Comparison of ENCODE assay signal across 10 cellular contexts in the genomic region with DNA sequence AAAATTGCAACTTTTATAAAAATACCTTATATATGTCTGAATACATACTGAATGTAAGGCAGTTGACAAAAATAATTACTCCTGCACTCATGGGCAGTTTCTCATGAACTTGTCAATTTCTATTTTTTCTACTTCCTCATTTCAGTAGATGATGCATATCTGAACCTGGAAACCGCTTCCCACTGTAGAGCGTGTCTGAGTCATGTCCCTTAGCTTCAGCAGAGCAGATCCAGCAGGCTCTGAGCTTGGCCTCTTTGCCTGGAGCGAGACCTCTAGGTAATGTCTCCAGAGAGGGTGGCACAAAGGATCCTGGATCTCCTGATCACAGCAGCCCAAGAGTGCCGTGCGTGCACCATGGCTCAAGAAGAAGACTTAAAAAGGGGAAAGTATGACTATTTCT. TPM values are rescaled to one million over a fixed set of nuclear protein-coding genes. Genes with fewer than 3 reads are reported as not detected.
DNase-seq lines count a peak whose midpoint lies in the region; ATAC-seq, FAIRE-seq and TF ChIP-seq lines count a peak whose summit lies in the region.
"Not testable (repeated sequence)": the region's sequence is repeated elsewhere in the genome, so short reads cannot be mapped to it uniquely, and the experiment has no call there.
"Had no signal": no experiment of that assay in that cellular context is flagged by ENCODE, and none has a peak within 500 bp of the region (broad histone marks: within the 10 kb centered on the region; RNA-seq: fewer than 3 reads in every experiment).

No MANE protein-coding gene starts in this region.

- not testable (repeated sequence) for H3K9ac ChIP-seq in K562 (ENCODE audit: insufficient read depth in 1 of 2, low read depth in 2 of 2, low read length in 2 of 2)

- not testable (repeated sequence) for H3K9me1 ChIP-seq in K562 (ENCODE audit: control insufficient read depth, insufficient read depth, low read length)

- H3K27me3 ChIP-seq in GM06990 (replicated peaks; ENCODE audit: control insufficient read depth, insufficient read depth, low read length); K562 (ENCODE audit: control insufficient read depth in 2 of 2, insufficient read depth in 2 of 2, low read length in 2 of 2): not testable (repeated sequence)

- CTCF ChIA-PET in K562 (lab: Yijun Ruan, JAX; ENCODE audit: low intra/inter-chr PET ratio) = not testable (repeated sequence)

- POLR2A ChIA-PET in K562 (lab: Yijun Ruan, JAX) = not testable (repeated sequence)

- TF ChIP-seq CTCF in GM06990 (IDR thresholded peaks at IDR 0.05; ENCODE audit: insufficient read depth, low read length, poor library complexity, severe bottlenecking); K562 (IDR thresholded peaks at IDR 0.05 in 2 of 3, conservative IDR thresholded peaks at IDR 0.05 in 1 of 3; ENCODE audit: insufficient read depth in 2 of 3, low read depth in 1 of 3, low read length in 3 of 3): not testable (repeated sequence)

- not testable (repeated sequence) for H3K36me3 ChIP-seq in GM06990 (ENCODE audit: control insufficient read depth, insufficient read depth, low read length); K562 (ENCODE audit: control insufficient read depth, insufficient read depth, low read length)

- not testable (repeated sequence) for TF ChIP-seq EP300 in K562 (IDR thresholded peaks at IDR 0.05; ENCODE audit: low read length)

- not testable (repeated sequence) for H3K4me1 Mint-ChIP-seq in IgD-negative memory B cell

- in situ Hi-C loops in K562 (cut with MboI) = loop anchor here (5.0 kb wide), 1 partner anchor 1573 kb away; no protein-coding TSS in a partner anchor

- H3K36me3 Mint-ChIP-seq in IgD-negative memory B cell = not testable (repeated sequence)

- not testable (repeated sequence) for H3K9me3 ChIP-seq in K562 (replicated peaks; ENCODE audit: control insufficient read depth, insufficient read depth, low read depth, low read length)

- DNase-seq in GM06990 (ENCODE audit: extremely low read depth, insufficient read length) (peak; percentile 18), SKM-1 (lab: John Stamatoyannopoulos, UW; ENCODE audit: unreplicated experiment) (peak; percentile 31), K562 (ENCODE audit: extremely low read depth in 1 of 4, low spot score in 3 of 4) (peak in 2 of 4 experiments; percentile 11 to 59)
- not testable (repeated sequence) for DNase-seq in sciatic nerve (ENCODE audit: low spot score)

- intact Hi-C loops in K562 (cut with micrococcal nuclease); sciatic nerve (cut with DNase I): not testable (repeated sequence)

- peak overlapping the region in 1 of 4 donors; percentile 10 for H3K4me3 Mint-ChIP-seq in IgD-negative memory B cell

- 2% methylated on average over 3 of the region's 5 CpGs for WGBS in K562 (ENCODE audit: insufficient coverage, low coverage, missing lambda C conversion rate)

- ATAC-seq in GM19035 (IDR thresholded peaks at IDR 0.05; ENCODE audit: unreplicated experiment) (peak; percentile 99), GM21723 (IDR thresholded peaks at IDR 0.05; ENCODE audit: unreplicated experiment) (peak; percentile 98), HG03064 (IDR thresholded peaks at IDR 0.05; ENCODE audit: low read depth, unreplicated experiment) (peak; percentile 95), K562 (peak; percentile 99), sciatic nerve (peak; percentile 30)

- peak overlapping the region; percentile 53 for H2AFZ ChIP-seq in K562 (ENCODE audit: low read depth, low read length)

- H3K9me3 Mint-ChIP-seq in IgD-negative memory B cell = not testable (repeated sequence)

- not testable (repeated sequence) for BruUV-seq in K562 (replicated peaks; lab: Mats Ljungman, UMichigan)

- H3K4me3 ChIP-seq in GM06990 (replicated peaks; ENCODE audit: low read depth, low read length); K562: not testable (repeated sequence)

- not testable (repeated sequence) for TF ChIP-seq POLR2A in K562 (conservative IDR thresholded peaks at IDR 0.05)

- peak; percentile 71 for FAIRE-seq in K562 (lab: Jason Lieb, UNC)

- H4K20me1 ChIP-seq in K562 (replicated peaks; ENCODE audit: control insufficient read depth, insufficient read depth, low read length) = not testable (repeated sequence)

- not testable (repeated sequence) for H3K79me2 ChIP-seq in K562 (ENCODE audit: control insufficient read depth, insufficient read depth, low read length)

- TF ChIP-seq RAD21 in K562 (CRISPR knock-in tag; conservative IDR thresholded peaks at IDR 0.05 in 1 of 2, IDR thresholded peaks at IDR 0.05 in 1 of 2) = not testable (repeated sequence)

- H3K27ac Mint-ChIP-seq in IgD-negative memory B cell = peak overlapping the region in 2 of 3 donors; percentile 31 to 50

- H3K4me1 ChIP-seq in K562 (replicated peaks in 1 of 2; ENCODE audit: control insufficient read depth in 2 of 2, insufficient read depth in 2 of 2, low read length in 2 of 2) = not testable (repeated sequence)

- not testable (repeated sequence) for H3K4me2 ChIP-seq in K562 (ENCODE audit: insufficient read depth, low read length)

- H3K27me3 Mint-ChIP-seq in IgD-negative memory B cell = not testable (repeated sequence)

- peak overlapping the region; percentile 44; the same call in 1 of the 3 replicates for H3K27ac ChIP-seq in K562 (ENCODE audit: extremely low read depth, low read depth, low read length)

TF ChIP-seq in K562, 482 proteins besides CTCF, POLR2A, EP300 and RAD21 (continues in another document):
- TF ChIP-seq, protein P1, sequence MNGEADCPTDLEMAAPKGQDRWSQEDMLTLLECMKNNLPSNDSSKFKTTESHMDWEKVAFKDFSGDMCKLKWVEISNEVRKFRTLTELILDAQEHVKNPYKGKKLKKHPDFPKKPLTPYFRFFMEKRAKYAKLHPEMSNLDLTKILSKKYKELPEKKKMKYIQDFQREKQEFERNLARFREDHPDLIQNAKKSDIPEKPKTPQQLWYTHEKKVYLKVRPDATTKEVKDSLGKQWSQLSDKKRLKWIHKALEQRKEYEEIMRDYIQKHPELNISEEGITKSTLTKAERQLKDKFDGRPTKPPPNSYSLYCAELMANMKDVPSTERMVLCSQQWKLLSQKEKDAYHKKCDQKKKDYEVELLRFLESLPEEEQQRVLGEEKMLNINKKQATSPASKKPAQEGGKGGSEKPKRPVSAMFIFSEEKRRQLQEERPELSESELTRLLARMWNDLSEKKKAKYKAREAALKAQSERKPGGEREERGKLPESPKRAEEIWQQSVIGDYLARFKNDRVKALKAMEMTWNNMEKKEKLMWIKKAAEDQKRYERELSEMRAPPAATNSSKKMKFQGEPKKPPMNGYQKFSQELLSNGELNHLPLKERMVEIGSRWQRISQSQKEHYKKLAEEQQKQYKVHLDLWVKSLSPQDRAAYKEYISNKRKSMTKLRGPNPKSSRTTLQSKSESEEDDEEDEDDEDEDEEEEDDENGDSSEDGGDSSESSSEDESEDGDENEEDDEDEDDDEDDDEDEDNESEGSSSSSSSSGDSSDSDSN (IDR thresholded peaks at IDR 0.05; ENCODE audit: borderline replicate concordance in 1 of 2, low read depth in 2 of 2, low read length in 2 of 2) = 0 out of 4 replicates have a peak, but pooled peaks of 1 of the 2 experiments have one; percentile 43
- TF ChIP-seq SMARCA4 (IDR thresholded peaks at IDR 0.05) = peak; percentile 54
- TF ChIP-seq MEIS2 (IDR thresholded peaks at IDR 0.05; ENCODE audit: partially characterized antibody) = peak; percentile 61
- not testable (repeated sequence) for TF ChIP-seq PBX2 (CRISPR knock-in tag; IDR thresholded peaks at IDR 0.05; ENCODE audit: low read depth); JUND (tag; IDR thresholded peaks at IDR 0.05; ENCODE audit: borderline replicate concordance, low read depth, low read length)
- peak; percentile 70 for TF ChIP-seq PBX2 (tag; conservative IDR thresholded peaks at IDR 0.05; ENCODE audit: low read depth)
- TF ChIP-seq NRF1 (conservative IDR thresholded peaks at IDR 0.05 in 1 of 2, IDR thresholded peaks at IDR 0.05 in 1 of 2) = peak in 1 of 2 experiments; percentile 15; a peak in 1 of 4 replicates
- TF ChIP-seq JUND (IDR thresholded peaks at IDR 0.05; ENCODE audit: borderline replicate concordance, low read depth, low read length) = peak; percentile 62
- peak; percentile 61; the same call in 1 of the 2 replicates for TF ChIP-seq SMARCE1 (IDR thresholded peaks at IDR 0.05)

RNA-seq across cellular contexts. Expression of gene CIDEA, which starts 54.0 kb away (rescaled TPM):
- not detected for polyA plus RNA-seq in IgD-negative memory B cell
- not detected in 2 replicates for total RNA-seq in K562 (2011; cell fraction: chromatin; rRNA removed; ENCODE audit: low replicate concordance)
- total RNA-seq in K562 (2011; cell fraction: nucleolus; rRNA removed) = not detected in 2 replicates
- total RNA-seq in K562 (2011; cell fraction: nucleoplasm; rRNA removed) = not detected in 2 replicates
- total RNA-seq in K562 (2014; rRNA removed) = not detected in 2 replicates
- not detected in 2 replicates for total RNA-seq in K562 (2014; rRNA removed; fragmentation: Illumina TruSeq; extraction: Trizol)
- not detected in 2 replicates for total RNA-seq in K562 (2015; rRNA removed; fragmentation: Illumina TruSeq; extraction: Trizol)
- not detected in 2 replicates for total RNA-seq in K562 (2021)
- not detected in 2 replicates for polyA plus RNA-seq in K562 (2011; rRNA removed)
- not detected in 2 replicates for polyA plus RNA-seq in K562 (2011; cell fraction: cytosol; rRNA removed)
- polyA plus RNA-seq in K562 (2011; cell fraction: nucleus; rRNA removed) = not detected in 2 replicates
- not detected in 2 replicates for polyA plus RNA-seq in K562 (2012)
- polyA plus RNA-seq in K562 (2014; fragmentation: Illumina TruSeq; extraction: Trizol) = not detected in 2 replicates
- polyA plus RNA-seq in K562 (2014; fragmentation: Nextera tagmentation; extraction: Ambion mirVana) = not detected
- not detected in 2 replicates for polyA plus RNA-seq in K562 (2014; rRNA removed)
- polyA minus RNA-seq in K562 (2011; rRNA and poly(A)+ RNA removed) = not detected in 2 replicates
- not detected in 2 replicates for polyA minus RNA-seq in K562 (2011; cell fraction: cytosol; rRNA and poly(A)+ RNA removed)
- not detected in 2 replicates for polyA minus RNA-seq in K562 (2011; cell fraction: nucleus; rRNA and poly(A)+ RNA removed)
- 5.0 TPM for total RNA-seq in sciatic nerve
- total RNA-seq: chondrocyte, H7 had no signal

Comparison
In these comparisons a context has a peak if more than half of its experiments do, and no peak if none do; other contexts are left out.
1. ATAC-seq: peak in every context shown above with its lines; median percentile 99 in GM19035; 99 in K562; 98 in GM21723; 95 in HG03064; 30 in sciatic nerve.